In the genomic region with DNA sequence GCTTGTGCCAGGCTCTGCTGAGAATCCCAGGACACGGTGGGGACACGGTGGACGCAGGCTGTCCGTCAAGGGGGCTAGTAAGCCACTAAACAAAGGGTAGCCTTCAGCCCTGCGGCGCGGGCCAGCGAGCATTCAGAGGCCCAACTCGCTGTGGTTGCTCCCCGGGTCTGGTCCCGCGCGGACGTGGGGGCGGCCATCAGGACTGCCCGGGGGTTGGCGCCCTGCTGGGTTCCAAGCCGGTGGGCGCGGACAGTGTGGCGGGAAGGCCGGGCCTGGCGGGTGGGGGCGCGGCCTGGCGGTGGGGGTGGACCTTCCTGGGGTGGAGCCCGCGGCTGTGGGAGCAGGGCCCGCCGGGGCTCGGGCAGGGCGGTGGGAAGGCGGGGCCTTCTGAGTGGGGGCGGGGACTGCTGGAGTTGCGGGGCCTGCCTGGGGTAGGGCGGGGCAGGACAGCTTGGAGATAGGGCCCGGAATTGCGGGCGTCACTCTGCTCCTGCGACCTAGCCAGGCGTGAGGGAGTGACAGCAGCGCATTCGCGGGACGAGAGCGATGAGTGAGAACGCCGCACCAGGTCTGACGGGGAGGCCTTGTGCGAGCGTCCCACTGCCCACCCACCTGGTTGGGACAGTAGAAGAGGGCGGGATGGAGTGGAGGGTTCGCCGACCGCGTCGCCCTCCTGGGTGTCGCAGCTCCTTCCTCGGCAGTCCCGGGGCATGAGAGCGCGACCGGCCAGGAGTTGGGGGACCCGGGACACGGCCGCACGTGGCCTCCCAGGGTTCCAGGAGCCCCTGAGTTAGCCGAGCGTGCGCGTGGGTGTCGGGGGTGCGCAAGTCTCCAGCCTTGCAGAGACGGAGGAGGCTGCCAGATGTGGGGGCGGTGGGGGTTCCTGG, we compare ENCODE assay signal across 8 cellular contexts.
A peak's percentile ranks its signal among the peaks of the same experiment; 100 is the strongest.
DNase-seq lines count a peak whose midpoint lies in the region; ATAC-seq and TF ChIP-seq lines count a peak whose summit lies in the region.

A gene with protein sequence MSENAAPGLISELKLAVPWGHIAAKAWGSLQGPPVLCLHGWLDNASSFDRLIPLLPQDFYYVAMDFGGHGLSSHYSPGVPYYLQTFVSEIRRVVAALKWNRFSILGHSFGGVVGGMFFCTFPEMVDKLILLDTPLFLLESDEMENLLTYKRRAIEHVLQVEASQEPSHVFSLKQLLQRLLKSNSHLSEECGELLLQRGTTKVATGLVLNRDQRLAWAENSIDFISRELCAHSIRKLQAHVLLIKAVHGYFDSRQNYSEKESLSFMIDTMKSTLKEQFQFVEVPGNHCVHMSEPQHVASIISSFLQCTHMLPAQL (plus strand): TSS at position 482 of the 887 bp plus-strand sequence. CDS start 65 bp downstream, at position 547.

- peaks cover 20% of the 10 kb centered on the region for H3K4me1 Mint-ChIP-seq in nephron progenitor cell

- H3K4me3 Mint-ChIP-seq in nephron progenitor cell: peak within 1 kb of the TSS; percentile 83

- no peak for TF ChIP-seq CTCF in nephron progenitor cell (IDR thresholded peaks at IDR 0.05)

- H3K36me3 Mint-ChIP-seq in nephron progenitor cell (ENCODE audit: low read depth): peaks cover 5% of the 10 kb centered on the region

- H3K9me3 Mint-ChIP-seq in nephron progenitor cell: peaks cover 23% of the 10 kb centered on the region

- peak within 1 kb of the TSS; percentile 68 for H3K27ac Mint-ChIP-seq in nephron progenitor cell

- ATAC-seq in HG03439 (IDR thresholded peaks at IDR 0.05; ENCODE audit: unreplicated experiment): peak; percentile 45

- peak; percentile 79 for DNase-seq in NCI-H1436 (lab: John Stamatoyannopoulos, UW)
- no peak for DNase-seq in NCI-H1436 treated with DMSO at 0.1 percent for 48 hours (lab: John Stamatoyannopoulos, UW)
- peak; percentile 53 for DNase-seq in RPMI8226
- DNase-seq in activated effector memory CD4-positive, alpha-beta T cell treated with Interleukin-2 at 50 U/mL for 16 hours: peak; percentile 86
- DNase-seq in fibroblast of the conjunctiva (ENCODE audit: low read depth): peak; percentile 59
- DNase-seq in nephron progenitor cell: peak; percentile 99
- peak; percentile 91 for DNase-seq in stimulated activated naive CD4-positive, alpha-beta T cell treated with Interleukin-2 at 50 U/mL for 16 hours (lab: John Stamatoyannopoulos, UW)

- peaks cover 24% of the 10 kb centered on the region for H3K27me3 Mint-ChIP-seq in nephron progenitor cell (ENCODE audit: low read depth, poor library complexity)
